1 cellular context compared by ENCODE assay signal in genomic region chr3:155854147-155854940, GRCh38.
TF ChIP-seq lines count a peak whose summit lies in the region.

SLC33A1 (minus strand) TSS chr3:155854427; CDS start chr3:155853997, 430 bp downstream.

TF ChIP-seq in HepG2, 621 proteins besides CTCF, POLR2A, EP300 and RAD21 (continued from another document and continues in another):
- TF ChIP-seq STAT6 (CRISPR knock-in tag; IDR thresholded peaks at IDR 0.05; ENCODE audit: borderline replicate concordance), result peak; percentile 95
- TF ChIP-seq ZNF703 (CRISPR knock-in tag; IDR thresholded peaks at IDR 0.05; ENCODE audit: borderline replicate concordance), result no peak
- peak; percentile 71; the same call in 1 of the 2 replicates for TF ChIP-seq BORCS8-MEF2B (CRISPR knock-in tag; IDR thresholded peaks at IDR 0.05)
- no peak for TF ChIP-seq HOXA7 (CRISPR knock-in tag; IDR thresholded peaks at IDR 0.05)
- peak; percentile 88; the same call in 1 of the 2 replicates for TF ChIP-seq MTA1 (CRISPR knock-in tag; IDR thresholded peaks at IDR 0.05; ENCODE audit: borderline replicate concordance)
- TF ChIP-seq, protein P1, sequence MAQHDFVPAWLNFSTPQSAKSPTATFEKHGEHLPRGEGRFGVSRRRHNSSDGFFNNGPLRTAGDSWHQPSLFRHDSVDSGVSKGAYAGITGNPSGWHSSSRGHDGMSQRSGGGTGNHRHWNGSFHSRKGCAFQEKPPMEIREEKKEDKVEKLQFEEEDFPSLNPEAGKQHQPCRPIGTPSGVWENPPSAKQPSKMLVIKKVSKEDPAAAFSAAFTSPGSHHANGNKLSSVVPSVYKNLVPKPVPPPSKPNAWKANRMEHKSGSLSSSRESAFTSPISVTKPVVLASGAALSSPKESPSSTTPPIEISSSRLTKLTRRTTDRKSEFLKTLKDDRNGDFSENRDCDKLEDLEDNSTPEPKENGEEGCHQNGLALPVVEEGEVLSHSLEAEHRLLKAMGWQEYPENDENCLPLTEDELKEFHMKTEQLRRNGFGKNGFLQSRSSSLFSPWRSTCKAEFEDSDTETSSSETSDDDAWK (CRISPR knock-in tag; IDR thresholded peaks at IDR 0.05), result no peak
- TF ChIP-seq ZBTB3 (CRISPR knock-in tag; IDR thresholded peaks at IDR 0.05; ENCODE audit: borderline replicate concordance, low read depth), result peak; percentile 84; the same call in 1 of the 2 replicates
- TF ChIP-seq ZSCAN30 (CRISPR knock-in tag; IDR thresholded peaks at IDR 0.05), result peak; percentile 87; the same call in 1 of the 2 replicates
- TF ChIP-seq MEF2D (CRISPR knock-in tag; IDR thresholded peaks at IDR 0.05), result peak; percentile 28; the same call in 1 of the 2 replicates
- TF ChIP-seq TGIF2 (CRISPR knock-in tag; IDR thresholded peaks at IDR 0.05), result peak; percentile 90
- TF ChIP-seq FOXJ3 (CRISPR knock-in tag; IDR thresholded peaks at IDR 0.05; ENCODE audit: borderline replicate concordance), result peak; percentile 20; the same call in 1 of the 2 replicates
- TF ChIP-seq POLR2G (IDR thresholded peaks at IDR 0.05; ENCODE audit: low read depth, low read length), result peak; percentile 86
- TF ChIP-seq PLRG1 (conservative IDR thresholded peaks at IDR 0.05), result no peak
- TF ChIP-seq PAF1 (CRISPR knock-in tag; IDR thresholded peaks at IDR 0.05), result no peak
- TF ChIP-seq, protein P2, sequence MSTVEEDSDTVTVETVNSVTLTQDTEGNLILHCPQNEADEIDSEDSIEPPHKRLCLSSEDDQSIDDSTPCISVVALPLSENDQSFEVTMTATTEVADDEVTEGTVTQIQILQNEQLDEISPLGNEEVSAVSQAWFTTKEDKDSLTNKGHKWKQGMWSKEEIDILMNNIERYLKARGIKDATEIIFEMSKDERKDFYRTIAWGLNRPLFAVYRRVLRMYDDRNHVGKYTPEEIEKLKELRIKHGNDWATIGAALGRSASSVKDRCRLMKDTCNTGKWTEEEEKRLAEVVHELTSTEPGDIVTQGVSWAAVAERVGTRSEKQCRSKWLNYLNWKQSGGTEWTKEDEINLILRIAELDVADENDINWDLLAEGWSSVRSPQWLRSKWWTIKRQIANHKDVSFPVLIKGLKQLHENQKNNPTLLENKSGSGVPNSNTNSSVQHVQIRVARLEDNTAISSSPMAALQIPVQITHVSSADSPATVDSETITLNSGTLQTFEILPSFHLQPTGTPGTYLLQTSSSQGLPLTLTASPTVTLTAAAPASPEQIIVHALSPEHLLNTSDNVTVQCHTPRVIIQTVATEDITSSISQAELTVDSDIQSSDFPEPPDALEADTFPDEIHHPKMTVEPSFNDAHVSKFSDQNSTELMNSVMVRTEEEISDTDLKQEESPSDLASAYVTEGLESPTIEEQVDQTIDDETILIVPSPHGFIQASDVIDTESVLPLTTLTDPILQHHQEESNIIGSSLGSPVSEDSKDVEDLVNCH (CRISPR knock-in tag; IDR thresholded peaks at IDR 0.05), result 0 out of 2 replicates have a peak, but pooled peaks have one; percentile 56
- TF ChIP-seq ATAD3A (CRISPR knock-in tag; IDR thresholded peaks at IDR 0.05), result no peak; the same call in none of the 2 replicates
- TF ChIP-seq, protein P3, sequence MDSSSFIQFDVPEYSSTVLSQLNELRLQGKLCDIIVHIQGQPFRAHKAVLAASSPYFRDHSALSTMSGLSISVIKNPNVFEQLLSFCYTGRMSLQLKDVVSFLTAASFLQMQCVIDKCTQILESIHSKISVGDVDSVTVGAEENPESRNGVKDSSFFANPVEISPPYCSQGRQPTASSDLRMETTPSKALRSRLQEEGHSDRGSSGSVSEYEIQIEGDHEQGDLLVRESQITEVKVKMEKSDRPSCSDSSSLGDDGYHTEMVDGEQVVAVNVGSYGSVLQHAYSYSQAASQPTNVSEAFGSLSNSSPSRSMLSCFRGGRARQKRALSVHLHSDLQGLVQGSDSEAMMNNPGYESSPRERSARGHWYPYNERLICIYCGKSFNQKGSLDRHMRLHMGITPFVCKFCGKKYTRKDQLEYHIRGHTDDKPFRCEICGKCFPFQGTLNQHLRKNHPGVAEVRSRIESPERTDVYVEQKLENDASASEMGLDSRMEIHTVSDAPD (CRISPR knock-in tag; IDR thresholded peaks at IDR 0.05), result no peak; the same call in 1 of the 2 replicates
- peak in 1 of 2 experiments; percentile 47; a peak in 1 of 4 replicates for TF ChIP-seq NR2F1 (CRISPR knock-in tag; IDR thresholded peaks at IDR 0.05)
- peak; percentile 95 for TF ChIP-seq ZNF34 (CRISPR knock-in tag; IDR thresholded peaks at IDR 0.05; ENCODE audit: borderline replicate concordance)
- TF ChIP-seq, protein P4, sequence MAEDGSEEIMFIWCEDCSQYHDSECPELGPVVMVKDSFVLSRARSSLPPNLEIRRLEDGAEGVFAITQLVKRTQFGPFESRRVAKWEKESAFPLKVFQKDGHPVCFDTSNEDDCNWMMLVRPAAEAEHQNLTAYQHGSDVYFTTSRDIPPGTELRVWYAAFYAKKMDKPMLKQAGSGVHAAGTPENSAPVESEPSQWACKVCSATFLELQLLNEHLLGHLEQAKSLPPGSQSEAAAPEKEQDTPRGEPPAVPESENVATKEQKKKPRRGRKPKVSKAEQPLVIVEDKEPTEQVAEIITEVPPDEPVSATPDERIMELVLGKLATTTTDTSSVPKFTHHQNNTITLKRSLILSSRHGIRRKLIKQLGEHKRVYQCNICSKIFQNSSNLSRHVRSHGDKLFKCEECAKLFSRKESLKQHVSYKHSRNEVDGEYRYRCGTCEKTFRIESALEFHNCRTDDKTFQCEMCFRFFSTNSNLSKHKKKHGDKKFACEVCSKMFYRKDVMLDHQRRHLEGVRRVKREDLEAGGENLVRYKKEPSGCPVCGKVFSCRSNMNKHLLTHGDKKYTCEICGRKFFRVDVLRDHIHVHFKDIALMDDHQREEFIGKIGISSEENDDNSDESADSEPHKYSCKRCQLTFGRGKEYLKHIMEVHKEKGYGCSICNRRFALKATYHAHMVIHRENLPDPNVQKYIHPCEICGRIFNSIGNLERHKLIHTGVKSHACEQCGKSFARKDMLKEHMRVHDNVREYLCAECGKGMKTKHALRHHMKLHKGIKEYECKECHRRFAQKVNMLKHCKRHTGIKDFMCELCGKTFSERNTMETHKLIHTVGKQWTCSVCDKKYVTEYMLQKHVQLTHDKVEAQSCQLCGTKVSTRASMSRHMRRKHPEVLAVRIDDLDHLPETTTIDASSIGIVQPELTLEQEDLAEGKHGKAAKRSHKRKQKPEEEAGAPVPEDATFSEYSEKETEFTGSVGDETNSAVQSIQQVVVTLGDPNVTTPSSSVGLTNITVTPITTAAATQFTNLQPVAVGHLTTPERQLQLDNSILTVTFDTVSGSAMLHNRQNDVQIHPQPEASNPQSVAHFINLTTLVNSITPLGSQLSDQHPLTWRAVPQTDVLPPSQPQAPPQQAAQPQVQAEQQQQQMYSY (CRISPR knock-in tag; IDR thresholded peaks at IDR 0.05), result 0 out of 2 replicates have a peak, but pooled peaks have one; percentile 4
- TF ChIP-seq SMARCE1 (IDR thresholded peaks at IDR 0.05; ENCODE audit: borderline replicate concordance), result no peak
- no peak for TF ChIP-seq CC2D1A (CRISPR knock-in tag; IDR thresholded peaks at IDR 0.05)
- no peak for TF ChIP-seq ZBTB1 (CRISPR knock-in tag; IDR thresholded peaks at IDR 0.05; ENCODE audit: borderline replicate concordance)
- TF ChIP-seq FUBP1 (CRISPR knock-in tag; IDR thresholded peaks at IDR 0.05; ENCODE audit: borderline replicate concordance), result peak; percentile 73; the same call in 1 of the 2 replicates
- TF ChIP-seq REXO4 (CRISPR knock-in tag; IDR thresholded peaks at IDR 0.05; ENCODE audit: borderline replicate concordance), result peak; percentile 75; the same call in 1 of the 2 replicates
- peak; percentile 63 for TF ChIP-seq ZMYM2 (CRISPR knock-in tag; IDR thresholded peaks at IDR 0.05)
- no peak; the same call in 1 of the 2 replicates for TF ChIP-seq ZNF256 (CRISPR knock-in tag; conservative IDR thresholded peaks at IDR 0.05)
- TF ChIP-seq ZFY (CRISPR knock-in tag; IDR thresholded peaks at IDR 0.05), result peak; percentile 83
- TF ChIP-seq ZFX (CRISPR knock-in tag; IDR thresholded peaks at IDR 0.05; ENCODE audit: low read depth), result peak; percentile 91
- TF ChIP-seq, protein P5, sequence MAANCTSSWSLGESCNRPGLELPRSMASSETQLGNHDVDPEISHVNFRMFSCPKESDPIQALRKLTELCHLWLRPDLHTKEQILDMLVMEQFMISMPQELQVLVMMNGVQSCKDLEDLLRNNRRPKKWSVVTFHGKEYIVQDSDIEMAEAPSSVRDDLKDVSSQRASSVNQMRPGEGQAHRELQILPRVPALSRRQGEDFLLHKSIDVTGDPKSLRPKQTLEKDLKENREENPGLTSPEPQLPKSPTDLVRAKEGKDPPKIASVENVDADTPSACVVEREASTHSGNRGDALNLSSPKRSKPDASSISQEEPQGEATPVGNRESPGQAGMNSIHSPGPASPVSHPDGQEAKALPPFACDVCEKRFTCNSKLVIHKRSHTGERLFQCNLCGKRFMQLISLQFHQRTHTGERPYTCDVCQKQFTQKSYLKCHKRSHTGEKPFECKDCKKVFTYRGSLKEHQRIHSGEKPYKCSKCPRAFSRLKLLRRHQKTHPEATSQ (CRISPR knock-in tag; IDR thresholded peaks at IDR 0.05; ENCODE audit: borderline replicate concordance), result peak; percentile 87; the same call in 1 of the 2 replicates
- TF ChIP-seq TAF15 (IDR thresholded peaks at IDR 0.05; ENCODE audit: low read depth, low read length, poor library complexity, severe bottlenecking), result peak; percentile 91
- TF ChIP-seq ZNF253 (CRISPR knock-in tag; IDR thresholded peaks at IDR 0.05; ENCODE audit: borderline replicate concordance), result peak; percentile 93; the same call in 1 of the 2 replicates
- peak; percentile 97 for TF ChIP-seq HDAC2 (CRISPR knock-in tag; IDR thresholded peaks at IDR 0.05)
- peak; percentile 48; the same call in 1 of the 2 replicates for TF ChIP-seq SIN3A (IDR thresholded peaks at IDR 0.05; ENCODE audit: borderline replicate concordance, low read depth, low read length)
- TF ChIP-seq USF2 (IDR thresholded peaks at IDR 0.05; ENCODE audit: low read depth, low read length), result peak; percentile 99
- TF ChIP-seq USF2 (CRISPR knock-in tag; IDR thresholded peaks at IDR 0.05; ENCODE audit: borderline replicate concordance), result peak; percentile 98; the same call in 1 of the 2 replicates
- TF ChIP-seq ZNF556 (CRISPR knock-in tag; IDR thresholded peaks at IDR 0.05; ENCODE audit: borderline replicate concordance), result peak; percentile 97
- no peak for TF ChIP-seq NFIB (CRISPR knock-in tag; IDR thresholded peaks at IDR 0.05; ENCODE audit: borderline replicate concordance)
- TF ChIP-seq YY1 (IDR thresholded peaks at IDR 0.05; ENCODE audit: insufficient read depth, insufficient replicate concordance, low read depth, low read length), result peak; percentile 79
- TF ChIP-seq HMGA1 (CRISPR knock-in tag; conservative IDR thresholded peaks at IDR 0.05), result no peak
